Comparison of ENCODE assay signal across 13 cellular contexts in the genomic region with DNA sequence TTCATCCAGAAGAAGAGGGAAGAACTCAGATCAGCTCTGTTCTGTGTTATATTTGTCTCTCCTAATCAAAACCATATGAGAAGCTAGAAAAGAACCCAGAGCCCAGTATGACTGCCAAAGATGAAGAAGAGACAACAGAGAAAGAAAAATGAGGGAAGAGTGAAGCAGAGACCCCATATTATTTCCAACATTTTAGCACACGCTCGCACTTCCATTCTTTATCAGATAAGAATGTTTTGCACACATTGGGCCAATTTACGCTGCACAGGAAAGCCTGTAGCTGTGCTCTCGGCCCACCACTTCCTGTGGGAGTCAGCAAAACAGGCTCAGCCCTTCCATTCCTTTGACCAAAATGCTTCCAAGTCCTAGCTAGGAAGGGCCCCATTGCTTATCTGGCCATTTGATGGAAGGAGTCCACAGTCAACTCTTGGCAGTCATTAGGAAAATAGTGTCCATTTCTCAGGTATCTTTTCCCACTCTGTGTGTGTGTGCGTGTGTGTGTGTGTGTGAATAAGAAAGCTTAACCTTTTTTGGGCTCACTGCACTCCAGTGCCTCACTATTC.
DNase-seq lines count a peak whose midpoint lies in the region; ATAC-seq and TF ChIP-seq lines count a peak whose summit lies in the region.
"Had no signal": no experiment of that assay in that cellular context is flagged by ENCODE, and none has a peak within 500 bp of the region (broad histone marks: within the 10 kb centered on the region; RNA-seq: fewer than 3 reads in every experiment).

No MANE protein-coding gene starts in this region.

- H3K9ac ChIP-seq in Karpas-422 (ENCODE audit: low read length) = no peak overlapping the region

- peaks cover 38% of the 10 kb centered on the region for H3K4me1 Mint-ChIP-seq in activated T-cell treated with anti-CD3 and anti-CD28 coated beads, Interleukin-2, amount 50 U/mL, for 24 hours (ENCODE audit: low read depth)

- no peaks in the 10 kb centered on the region for H3K36me3 Mint-ChIP-seq in activated T-cell treated with anti-CD3 and anti-CD28 coated beads, Interleukin-2, amount 50 U/mL, for 24 hours (ENCODE audit: low read depth)

- no peaks in the 10 kb centered on the region for H3K9me3 ChIP-seq in Karpas-422 (ENCODE audit: low read length)
- H3K9me3 ChIP-seq: MG63 had no signal

- H2AFZ ChIP-seq in Karpas-422 (ENCODE audit: low read length) = no peak overlapping the region

- DNase-seq in Karpas-422 (peak; percentile 10), fibroblast of the aortic adventitia (ENCODE audit: low read depth) (peak; percentile 99), NCI-H1694 treated with DMSO at 0.1 percent for 48 hours (lab: John Stamatoyannopoulos, UW) (no peak), NCI-H748 (lab: John Stamatoyannopoulos, UW; ENCODE audit: unreplicated experiment) (no peak)
- peak; percentile 33 for DNase-seq in activated T-cell treated with anti-CD3 and anti-CD28 coated beads, Interleukin-2, amount 50 U/mL, for 24 hours
- DNase-seq in stimulated activated CD4-positive, alpha-beta T cell treated with anti-CD3 and anti-CD28 coated beads, Interleukin-4, amount 100 ng/mL, for 24 hours = peak; percentile 22
- DNase-seq: endodermal cell, H7, kidney glomerular epithelial cell, MG63, NCI-H526 treated with DMSO at 0.1 percent for 48 hours had no signal

- H3K9me3 Mint-ChIP-seq in activated T-cell treated with anti-CD3 and anti-CD28 coated beads, Interleukin-2, amount 50 U/mL, for 24 hours = no peaks in the 10 kb centered on the region
- H3K9me3 Mint-ChIP-seq: endodermal cell had no signal

- H3K4me3 ChIP-seq in Karpas-422 (ENCODE audit: low read length) (no peak overlapping the region), fibroblast of the aortic adventitia (ENCODE audit: low read depth, low read length) (no peak overlapping the region)
- H3K4me3 ChIP-seq: MG63 had no signal

- no peaks in the 10 kb centered on the region for H3K4me1 ChIP-seq in Karpas-422 (ENCODE audit: low read length)

- peak overlapping the region; percentile 76 for H3K27ac Mint-ChIP-seq in activated T-cell treated with anti-CD3 and anti-CD28 coated beads, Interleukin-2, amount 50 U/mL, for 24 hours
- H3K27ac Mint-ChIP-seq: endodermal cell had no signal

- H3K79me2 ChIP-seq in Karpas-422 (ENCODE audit: low read length) = no peaks in the 10 kb centered on the region

- no peak for TF ChIP-seq CTCF in fibroblast of the aortic adventitia (IDR thresholded peaks at IDR 0.05; ENCODE audit: insufficient read depth, low read length)

- H4K20me1 ChIP-seq in Karpas-422 (ENCODE audit: insufficient read depth, low read depth, low read length) = no peaks in the 10 kb centered on the region

- ATAC-seq in HG03135 (IDR thresholded peaks at IDR 0.05; ENCODE audit: unreplicated experiment) (no peak), GM18861 (IDR thresholded peaks at IDR 0.05; ENCODE audit: unreplicated experiment) (no peak)

- no peaks in the 10 kb centered on the region for H3K27me3 Mint-ChIP-seq in activated T-cell treated with anti-CD3 and anti-CD28 coated beads, Interleukin-2, amount 50 U/mL, for 24 hours

- no peak overlapping the region for H3K27ac ChIP-seq in Karpas-422 (ENCODE audit: low read length)

- no peak overlapping the region for H3K4me2 ChIP-seq in Karpas-422 (ENCODE audit: low read depth, low read length, poor library complexity, severe bottlenecking)

- no peaks in the 10 kb centered on the region for H3K9me2 ChIP-seq in Karpas-422 (replicated peaks; ENCODE audit: insufficient read depth, low read length)

- no peaks in the 10 kb centered on the region for H3K36me3 ChIP-seq in Karpas-422 (ENCODE audit: insufficient read depth, low read length)
- H3K36me3 ChIP-seq: MG63 had no signal

- peak overlapping the region; percentile 38 for H3K4me3 Mint-ChIP-seq in activated T-cell treated with anti-CD3 and anti-CD28 coated beads, Interleukin-2, amount 50 U/mL, for 24 hours
- H3K4me3 Mint-ChIP-seq: endodermal cell had no signal

- no peaks in the 10 kb centered on the region for H3K27me3 ChIP-seq in Karpas-422 (ENCODE audit: low read length)

Comparison
In these comparisons a context has a peak if more than half of its experiments do, and no peak if none do; other contexts are left out.
1. DNase-seq: peak in Karpas-422 (single experiment), activated T-cell treated with anti-CD3 and anti-CD28 coated beads, Interleukin-2, amount 50 U/mL, for 24 hours (single experiment), fibroblast of the aortic adventitia (single experiment) and stimulated activated CD4-positive, alpha-beta T cell treated with anti-CD3 and anti-CD28 coated beads, Interleukin-4, amount 100 ng/mL, for 24 hours (single experiment); none in NCI-H1694 treated with DMSO at 0.1 percent for 48 hours (single experiment) and NCI-H748 (single experiment).